In the genomic region with DNA sequence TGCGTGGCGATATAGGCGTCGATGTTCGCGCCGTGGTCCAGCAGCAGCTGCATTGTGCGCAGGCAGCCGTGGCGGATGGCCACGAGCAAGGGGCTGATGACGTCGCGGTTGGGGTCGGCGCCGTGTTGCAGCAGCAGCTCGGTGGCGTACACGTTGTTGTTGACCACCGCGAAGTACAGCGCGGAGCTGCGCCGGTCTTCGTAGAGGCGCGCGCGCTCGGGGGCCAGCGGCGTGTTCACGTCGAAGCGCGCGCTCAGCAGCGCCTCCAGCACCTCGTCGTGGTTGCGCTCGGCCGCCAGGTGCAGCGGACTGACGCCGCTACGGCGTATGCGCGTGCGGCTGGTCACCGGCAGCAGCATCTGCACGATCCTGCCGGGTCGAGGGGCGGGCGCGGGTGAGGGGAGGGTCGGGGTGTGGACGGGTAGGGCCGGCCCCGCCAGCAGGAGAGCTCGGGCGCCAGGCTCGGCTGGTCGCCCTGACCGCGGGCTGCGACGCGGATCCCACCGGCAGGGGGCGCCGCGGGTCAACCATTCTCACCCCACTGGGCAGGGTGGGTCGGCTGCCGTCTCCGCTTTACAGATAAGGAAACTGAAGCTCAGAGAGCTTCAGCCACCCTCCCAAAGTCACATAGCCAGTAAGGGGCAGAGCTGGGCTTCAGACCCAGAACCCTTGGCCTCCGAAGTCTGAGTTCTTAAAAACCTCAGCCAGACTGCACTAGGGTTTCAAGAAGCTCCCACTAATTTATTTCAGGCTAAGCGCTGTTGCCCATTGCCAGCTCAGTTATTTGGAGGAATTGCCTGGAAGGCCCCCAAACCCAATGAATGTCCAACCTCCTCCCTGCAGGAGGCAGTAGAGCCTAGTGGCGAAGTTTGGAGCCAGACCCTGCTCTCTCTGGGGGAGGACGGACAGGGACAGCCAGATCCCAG, we compare ENCODE assay signal across 8 cellular contexts. TPM values are rescaled to one million over a fixed set of nuclear protein-coding genes. Genes with fewer than 3 reads are reported as not detected.
DNase-seq lines count a peak whose midpoint lies in the region; ATAC-seq and TF ChIP-seq lines count a peak whose summit lies in the region.

No MANE protein-coding gene starts in this region.

- POLR2A ChIA-PET in CD4-positive, alpha-beta memory T cell (lab: Charles Lee; ENCODE audit: partially characterized antibody), result interaction anchor here (0.9 to 8.4 kb wide), 15 partner anchors 9 to 192 kb away, joined by 3 to 146 read pairs (median 7); partner anchors contain the start of genes ASB2, CCDC197, DDX24 and IFI27L1

- peaks cover 0 to 4% of the 10 kb centered on the region in 2 donors for H3K36me3 Mint-ChIP-seq in CD4-positive, alpha-beta memory T cell
- no peaks in the 10 kb centered on the region for H3K36me3 Mint-ChIP-seq in activated naive CD8-positive, alpha-beta T cell treated with anti-CD3 and anti-CD28 coated beads, Interleukin-2, amount 50 U/mL, for 24 hours (ENCODE audit: low read depth)

- no peak overlapping the region for H2AFZ ChIP-seq in SU-DHL-6 (ENCODE audit: low read depth, low read length, severe bottlenecking)

- H3K9ac ChIP-seq in SU-DHL-6 (ENCODE audit: low read length), result peak overlapping the region; percentile 29; the same call in 1 of the 2 replicates

- H3K27ac Mint-ChIP-seq in CD4-positive, alpha-beta memory T cell, result peak overlapping the region in 3 of 7 donors; percentile 41 to 53 (median 41)
- H3K27ac Mint-ChIP-seq in activated naive CD8-positive, alpha-beta T cell treated with anti-CD3 and anti-CD28 coated beads, Interleukin-2, amount 50 U/mL, for 24 hours, result peak overlapping the region; percentile 42

- CTCF ChIA-PET in CD4-positive, alpha-beta memory T cell (lab: Charles Lee; ENCODE audit: partially characterized antibody), result interaction anchor here (0.6 to 34.5 kb wide), 33 partner anchors 9 to 649 kb away, joined by 3 to 1377 read pairs (median 4); partner anchors contain the start of genes ASB2, CCDC197, DDX24 and IFI27L1

- H3K27ac ChIP-seq in CD4-positive, alpha-beta memory T cell (ENCODE audit: low read depth, low read length), result no peak overlapping the region
- H3K27ac ChIP-seq in SU-DHL-6 (ENCODE audit: low read depth, low read length) (peak overlapping the region; percentile 69), right atrium auricular region (peak overlapping the region in 1 of 2 donors; percentile 25)

- no peaks in the 10 kb centered on the region for H3K27me3 Mint-ChIP-seq in CD4-positive, alpha-beta memory T cell
- H3K27me3 Mint-ChIP-seq in activated naive CD8-positive, alpha-beta T cell treated with anti-CD3 and anti-CD28 coated beads, Interleukin-2, amount 50 U/mL, for 24 hours, result peaks cover 25% of the 10 kb centered on the region

- TF ChIP-seq CTCF in SU-DHL-6 (IDR thresholded peaks at IDR 0.05; ENCODE audit: insufficient read depth, low read length, poor library complexity, severe bottlenecking) (peak; percentile 90), right atrium auricular region (IDR thresholded peaks at IDR 0.05) (peak; percentile 63 to 86), retinal pigment epithelial cell (conservative IDR thresholded peaks at IDR 0.05; ENCODE audit: low read depth, low read length) (peak; percentile 58)

- H4K20me1 ChIP-seq in SU-DHL-6 (ENCODE audit: low read depth, low read length), result no peaks in the 10 kb centered on the region

- DNase-seq in CD4-positive, alpha-beta memory T cell, result peak; percentile 84 to 92 (median 85)
- peak; percentile 96 for DNase-seq in activated naive CD8-positive, alpha-beta T cell treated with anti-CD3 and anti-CD28 coated beads, Interleukin-2, amount 50 U/mL, for 24 hours
- DNase-seq in right atrium auricular region (ENCODE audit: low spot score) (peak; percentile 77), retinal pigment epithelial cell (ENCODE audit: low read depth) (no peak)
- DNase-seq in NK-92 treated with Interleukin-12 subunit alpha and Interleukin-12 subunit beta, amount 100 ng/mL, for 24 hours (lab: John Stamatoyannopoulos, UW), result no peak

- peaks cover 3% of the 10 kb centered on the region for H3K4me1 ChIP-seq in CD4-positive, alpha-beta memory T cell (ENCODE audit: insufficient read depth, low read length)
- peaks cover 0 to 3% of the 10 kb centered on the region in 2 donors for H3K4me1 ChIP-seq in right atrium auricular region

- H3F3A ChIP-seq in SU-DHL-6 (ENCODE audit: insufficient read depth), result no peaks in the 10 kb centered on the region

- no peaks in the 10 kb centered on the region for H3K36me3 ChIP-seq in CD4-positive, alpha-beta memory T cell (ENCODE audit: insufficient read depth, low read length)
- H3K36me3 ChIP-seq in SU-DHL-6 (ENCODE audit: low read length) (no peaks in the 10 kb centered on the region), right atrium auricular region (peaks cover 77% of the 10 kb centered on the region)

- peaks cover 2 to 13% (median 8%) of the 10 kb centered on the region in 4 donors for H3K4me1 Mint-ChIP-seq in CD4-positive, alpha-beta memory T cell
- peaks cover 17% of the 10 kb centered on the region for H3K4me1 Mint-ChIP-seq in activated naive CD8-positive, alpha-beta T cell treated with anti-CD3 and anti-CD28 coated beads, Interleukin-2, amount 50 U/mL, for 24 hours

- no peaks in the 10 kb centered on the region for H3K79me2 ChIP-seq in SU-DHL-6 (ENCODE audit: insufficient read depth, low read length)

- ATAC-seq in GM19452 (IDR thresholded peaks at IDR 0.05; ENCODE audit: unreplicated experiment) (peak; percentile 91), HG03558 (IDR thresholded peaks at IDR 0.05; ENCODE audit: extremely low read depth, unreplicated experiment) (peak; percentile 76)
- ATAC-seq in activated naive CD8-positive, alpha-beta T cell treated with anti-CD3 and anti-CD28 coated beads, Interleukin-2, amount 50 U/mL, for 24 hours, result peak; percentile 97

- no peaks in the 10 kb centered on the region for H3K9me3 ChIP-seq in CD4-positive, alpha-beta memory T cell (ENCODE audit: control insufficient read depth in 1 of 2, low read length in 2 of 2)
- H3K9me3 ChIP-seq in SU-DHL-6 (ENCODE audit: insufficient read depth, low read length) (no peaks in the 10 kb centered on the region), right atrium auricular region (no peaks in the 10 kb centered on the region)

- peak overlapping the region in 1 of 2 donors; percentile 41 for H3K4me3 ChIP-seq in CD4-positive, alpha-beta memory T cell (ENCODE audit: low read length in 2 of 2)
- H3K4me3 ChIP-seq in SU-DHL-6 (ENCODE audit: insufficient read depth, low read length, poor library complexity, severe bottlenecking) (no peak overlapping the region), right atrium auricular region (peak overlapping the region in 1 of 2 donors; percentile 12), retinal pigment epithelial cell (ENCODE audit: low read length) (peak overlapping the region; percentile 12)

- H3K4me3 Mint-ChIP-seq in CD4-positive, alpha-beta memory T cell, result peak overlapping the region; percentile 53 to 80 (median 72)
- peak overlapping the region; percentile 43 for H3K4me3 Mint-ChIP-seq in activated naive CD8-positive, alpha-beta T cell treated with anti-CD3 and anti-CD28 coated beads, Interleukin-2, amount 50 U/mL, for 24 hours

- H3K4me2 ChIP-seq in SU-DHL-6 (ENCODE audit: low read depth, low read length, poor library complexity, severe bottlenecking), result peak overlapping the region; percentile 21

- intact Hi-C loops in CD4-positive, alpha-beta memory T cell (cut with micrococcal nuclease), result loop anchor here (1.0 kb wide), 5 partner anchors 16 to 241 kb away; no protein-coding TSS in a partner anchor

- H3K9me2 ChIP-seq in SU-DHL-6 (replicated peaks; ENCODE audit: insufficient read depth, low read length), result no peaks in the 10 kb centered on the region

- no peaks in the 10 kb centered on the region for H3K9me3 Mint-ChIP-seq in CD4-positive, alpha-beta memory T cell
- H3K9me3 Mint-ChIP-seq in activated naive CD8-positive, alpha-beta T cell treated with anti-CD3 and anti-CD28 coated beads, Interleukin-2, amount 50 U/mL, for 24 hours, result no peaks in the 10 kb centered on the region

- H3K27me3 ChIP-seq in CD4-positive, alpha-beta memory T cell (ENCODE audit: insufficient read depth, low read length), result no peaks in the 10 kb centered on the region
- no peaks in the 10 kb centered on the region for H3K27me3 ChIP-seq in SU-DHL-6 (ENCODE audit: low read length)
- H3K27me3 ChIP-seq in right atrium auricular region, result no peaks in the 10 kb centered on the region

RNA-seq across cellular contexts. Expression of gene FAM181A, which starts 12.4 kb away (rescaled TPM):
- total RNA-seq in CD4-positive, alpha-beta memory T cell, result not detected
- not detected for polyA plus RNA-seq in CD4-positive, alpha-beta memory T cell
- not detected for total RNA-seq in right atrium auricular region

RNA-seq across cellular contexts. Expression of gene ASB2, which starts 36.8 kb away (rescaled TPM):
- 10 to 100 TPM; 27.3 to 29.7 TPM for total RNA-seq in CD4-positive, alpha-beta memory T cell
- 1 to 10 TPM in 1 of 2 donors, under 1 TPM in 1; 0.87 to 2.3 TPM for polyA plus RNA-seq in CD4-positive, alpha-beta memory T cell
- 100 to 1,000 TPM; 115 to 187 TPM for total RNA-seq in right atrium auricular region

RNA-seq across cellular contexts. Expression of gene CCDC197, which starts 57.5 kb away (rescaled TPM):
- not detected for total RNA-seq in CD4-positive, alpha-beta memory T cell
- not detected for polyA plus RNA-seq in CD4-positive, alpha-beta memory T cell
- total RNA-seq in right atrium auricular region, result not detected

Comparison
In these comparisons a context has a peak if more than half of its experiments do, and no peak if none do; other contexts are left out.
1. DNase-seq: peak in CD4-positive, alpha-beta memory T cell (5 of 5), activated naive CD8-positive, alpha-beta T cell treated with anti-CD3 and anti-CD28 coated beads, Interleukin-2, amount 50 U/mL, for 24 hours (single experiment) and right atrium auricular region (single experiment); none in retinal pigment epithelial cell (single experiment) and NK-92 treated with Interleukin-12 subunit alpha and Interleukin-12 subunit beta, amount 100 ng/mL, for 24 hours (single experiment).
2. Peak in every context shown above with its lines, with median percentiles within 50 percentile points of each other: ATAC-seq and CTCF ChIP-seq.